ENCODE assay signal across 9 cellular contexts in the genomic region with DNA sequence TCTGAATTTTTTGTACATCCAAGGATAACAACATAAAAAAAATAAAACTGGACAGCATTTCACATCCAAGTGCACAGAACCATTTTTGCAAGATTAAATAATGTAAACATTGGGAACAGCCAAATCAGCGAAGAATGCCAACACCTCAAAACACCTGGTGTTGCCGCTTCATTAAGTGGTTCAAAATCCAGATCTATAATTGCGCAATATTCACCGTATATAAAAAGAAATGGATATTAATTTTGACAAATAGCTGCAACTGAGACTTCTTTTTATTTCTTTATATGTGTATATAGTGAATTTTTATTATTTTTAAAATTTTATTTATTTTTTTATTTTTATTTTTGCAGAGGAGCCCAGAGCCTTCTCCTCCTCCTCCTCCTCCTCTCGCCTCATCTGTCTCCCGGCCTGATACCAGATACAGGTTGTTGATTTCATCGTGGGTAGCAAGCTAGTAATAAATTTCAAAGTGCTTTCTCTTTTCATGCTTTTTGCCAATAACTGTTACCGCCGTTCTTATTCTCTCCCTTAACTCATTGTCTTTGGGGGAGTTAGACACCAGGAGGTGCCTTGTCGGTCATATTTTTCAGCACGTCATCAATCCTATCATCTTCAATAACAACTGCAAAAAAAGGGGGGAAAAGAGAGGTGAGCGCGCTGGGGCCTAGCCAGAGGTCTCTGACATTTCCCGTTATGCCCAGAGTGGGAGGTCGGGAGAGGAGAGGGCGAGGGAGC. TPM values are rescaled to one million over a fixed set of nuclear protein-coding genes. Genes with fewer than 3 reads are reported as not detected.
DNase-seq lines count a peak whose midpoint lies in the region; ATAC-seq and TF ChIP-seq lines count a peak whose summit lies in the region.
"Had no signal": no experiment of that assay in that cellular context is flagged by ENCODE, and none has a peak within 500 bp of the region (broad histone marks: within the 10 kb centered on the region; RNA-seq: fewer than 3 reads in every experiment).

No MANE protein-coding gene starts in this region.

- peak overlapping the region; percentile 93 to 98 for H3K9ac ChIP-seq in mucosa of rectum (ENCODE audit: low read depth in 1 of 2, low read length in 2 of 2)

- H3K4me3 ChIP-seq in right cardiac atrium (ENCODE audit: low read length) (peak overlapping the region; percentile 64), ectodermal cell (ENCODE audit: insufficient read depth, low read depth, low read length) (peak overlapping the region; percentile 84), mucosa of rectum (ENCODE audit: low read length in 2 of 2) (peak overlapping the region; percentile 82 to 88), uterus (peak overlapping the region; percentile 66 to 79), SJCRH30 (no peak overlapping the region)

- H3K36me3 ChIP-seq in ectodermal cell (ENCODE audit: control insufficient read depth, insufficient read depth, low read length) (no peaks in the 10 kb centered on the region), mucosa of rectum (ENCODE audit: control insufficient read depth in 2 of 2, insufficient read depth in 2 of 2, low read length in 2 of 2) (no peaks in the 10 kb centered on the region), uterus (no peaks in the 10 kb centered on the region), SJCRH30 (no peaks in the 10 kb centered on the region)

- TF ChIP-seq POLR2A in uterus (IDR thresholded peaks at IDR 0.05): no peak

- no peak for TF ChIP-seq CTCF in uterus (IDR thresholded peaks at IDR 0.05)

- ATAC-seq in right cardiac atrium: no peak
- ATAC-seq in Right ventricle myocardium superior (ENCODE audit: poor library complexity): no peak
- no peak for ATAC-seq in GM19455 (IDR thresholded peaks at IDR 0.05; ENCODE audit: unreplicated experiment)

- 43% methylated on average over 16 of the region's 16 CpGs for WGBS in right cardiac atrium
- WGBS in ectodermal cell, 2 experiments: 38 to 45% methylated on average over 15 to 16 of the region's 16 CpGs

- DNase-seq in right cardiac atrium (no peak), Right ventricle myocardium superior (no peak), uterus (no peak), NCI-H226 (no peak), SJCRH30 (no peak)
- DNase-seq: activated gamma-delta T cell treated with Interleukin-2 at 50 U/mL for 16 hours had no signal

- H3K4me1 ChIP-seq in right cardiac atrium (ENCODE audit: control insufficient read depth, insufficient read depth, low read length): no peaks in the 10 kb centered on the region
- peaks cover 33% of the 10 kb centered on the region for H3K4me1 ChIP-seq in ectodermal cell (ENCODE audit: control insufficient read depth, insufficient read depth, low read length)
- H3K4me1 ChIP-seq in mucosa of rectum (ENCODE audit: control insufficient read depth in 2 of 2, insufficient read depth in 2 of 2, low read length in 2 of 2): peaks cover 52 to 55% of the 10 kb centered on the region in 2 donors
- H3K4me1 ChIP-seq in uterus: peaks cover 3 to 11% of the 10 kb centered on the region in 2 donors
- peaks cover 17% of the 10 kb centered on the region for H3K4me1 ChIP-seq in SJCRH30

- no peak overlapping the region for H3K27ac ChIP-seq in right cardiac atrium (ENCODE audit: low read length)
- H3K27ac ChIP-seq in ectodermal cell (ENCODE audit: insufficient read depth, low read depth, low read length, poor library complexity, severe bottlenecking): peak overlapping the region; percentile 16
- peak overlapping the region; percentile 86 to 100 for H3K27ac ChIP-seq in mucosa of rectum (ENCODE audit: low read depth in 2 of 2, low read length in 2 of 2)
- H3K27ac ChIP-seq in uterus: peak overlapping the region in 1 of 2 donors; percentile 80
- H3K27ac ChIP-seq in SJCRH30: no peak overlapping the region

- H3K27me3 ChIP-seq in right cardiac atrium (ENCODE audit: control insufficient read depth, insufficient read depth) (no peaks in the 10 kb centered on the region), ectodermal cell (ENCODE audit: control insufficient read depth, insufficient read depth, low read length, poor library complexity, severe bottlenecking) (peaks cover 44% of the 10 kb centered on the region), mucosa of rectum (ENCODE audit: control insufficient read depth in 2 of 2, insufficient read depth in 2 of 2, low read length in 2 of 2) (no peaks in the 10 kb centered on the region), uterus (no peaks in the 10 kb centered on the region), SJCRH30 (peaks cover 11% of the 10 kb centered on the region)

- H3K9me3 ChIP-seq in right cardiac atrium (ENCODE audit: control insufficient read depth, low read length) (no peaks in the 10 kb centered on the region), ectodermal cell (ENCODE audit: control insufficient read depth, low read length) (no peaks in the 10 kb centered on the region), mucosa of rectum (ENCODE audit: control insufficient read depth in 2 of 2, low read length in 2 of 2) (no peaks in the 10 kb centered on the region), uterus (no peaks in the 10 kb centered on the region), SJCRH30 (replicated peaks) (no peaks in the 10 kb centered on the region)

- intact Hi-C loops in right cardiac atrium (cut with DNase I): loop anchor here in 1 of 4 donors (10.0 kb wide), 1 partner anchor 98 kb away; no protein-coding TSS in a partner anchor
- intact Hi-C loops in Right ventricle myocardium superior (cut with DNase I): no loop called here
- intact Hi-C loops in uterus (cut with DNase I; ENCODE audit: low total_unique reads): no loop called here

RNA-seq across cellular contexts. Expression of a gene that starts 2.7 kb away (rescaled TPM):
- total RNA-seq in right cardiac atrium: 10 to 100 TPM; 15.6 to 28.5 (median 15.8) TPM
- polyA plus RNA-seq in right cardiac atrium: 16.0 TPM
- 10.0 TPM for total RNA-seq in Right ventricle myocardium superior
- 39.7 TPM for polyA plus RNA-seq in ectodermal cell (2013, experiment 1 of 4)
- 37.5 TPM for polyA plus RNA-seq in ectodermal cell (2013, experiment 2 of 4)
- polyA plus RNA-seq in ectodermal cell (2013, experiment 3 of 4): 43.3 TPM
- 42.8 TPM for polyA plus RNA-seq in ectodermal cell (2013, experiment 4 of 4)
- 10 to 100 TPM; 12.6 to 37.3 (median 19.4) TPM for total RNA-seq in uterus
- 4.7 and 6.2 TPM in 2 replicates for total RNA-seq in SJCRH30 (2014; rRNA removed; shearing (Covaris generic))

RNA-seq across cellular contexts. Expression of a gene that starts 24.7 kb away (rescaled TPM):
- 10 to 100 TPM; 29.9 to 42.1 (median 38.7) TPM for total RNA-seq in right cardiac atrium
- polyA plus RNA-seq in right cardiac atrium: 22.1 TPM
- total RNA-seq in Right ventricle myocardium superior: 42.1 TPM
- polyA plus RNA-seq in ectodermal cell (2013, experiment 1 of 4): 22.3 TPM
- polyA plus RNA-seq in ectodermal cell (2013, experiment 2 of 4): 26.3 TPM
- 19.8 TPM for polyA plus RNA-seq in ectodermal cell (2013, experiment 3 of 4)
- polyA plus RNA-seq in ectodermal cell (2013, experiment 4 of 4): 20.7 TPM
- 10 to 100 TPM; 14.1 to 35.9 (median 29.3) TPM for total RNA-seq in uterus
- total RNA-seq in SJCRH30 (2014; rRNA removed; shearing (Covaris generic)): 26.7 and 28.8 TPM in 2 replicates

Comparison
In these comparisons a context has a peak if more than half of its experiments do, and no peak if none do; other contexts are left out.
1. H3K27ac ChIP-seq: peak in ectodermal cell (single experiment) and mucosa of rectum (2 of 2); none in right cardiac atrium (single experiment) and SJCRH30 (single experiment).